ENCODE assay signal across 9 cellular contexts in genomic region chr2:201432551-201433388, GRCh38. TPM values are rescaled to one million over a fixed set of nuclear protein-coding genes. Genes with fewer than 3 reads are reported as not detected.
DNase-seq lines count a peak whose midpoint lies in the region; ATAC-seq and TF ChIP-seq lines count a peak whose summit lies in the region.
"Had no signal": no experiment of that assay in that cellular context is flagged by ENCODE, and none has a peak within 500 bp of the region (broad histone marks: within the 10 kb centered on the region; RNA-seq: fewer than 3 reads in every experiment).

No MANE protein-coding gene starts in this region.

- no peak for DNase-seq in CD4-positive, CD25-positive, alpha-beta regulatory T cell
- DNase-seq in PC-3 (no peak), dorsolateral prefrontal cortex (no peak), naive B cell (no peak), NCI-H187 (lab: John Stamatoyannopoulos, UW) (no peak), COLO668 (lab: John Stamatoyannopoulos, UW; ENCODE audit: unreplicated experiment) (no peak)
- DNase-seq: activated CD4-positive, alpha-beta T cell treated with anti-CD3 and anti-CD28 coated beads, Interleukin-2, amount 50 U/mL, for 48 hours had no signal

- H3K9me2 ChIP-seq in PC-3 (replicated peaks; ENCODE audit: low read length): no peaks in the 10 kb centered on the region

- H3K4me1 ChIP-seq in CD4-positive, CD25-positive, alpha-beta regulatory T cell (ENCODE audit: control insufficient read depth, insufficient read depth, low read length, poor library complexity, severe bottlenecking): peaks cover 28% of the 10 kb centered on the region
- peaks cover 17% of the 10 kb centered on the region for H3K4me1 ChIP-seq in PC-3 (ENCODE audit: insufficient read depth, low read length)

- intact Hi-C loops in PC-3 (cut with micrococcal nuclease): no loop called here
- intact Hi-C loops in dorsolateral prefrontal cortex (cut with DNase I): no loop called here

- peak overlapping the region; percentile 71 for H3K4me3 ChIP-seq in CD4-positive, CD25-positive, alpha-beta regulatory T cell (ENCODE audit: low read depth, low read length)
- 0 out of 2 replicates have a peak overlapping the region, but pooled peaks have one; percentile 2 for H3K4me3 ChIP-seq in PC-3 (ENCODE audit: low read length)
- no peak overlapping the region for H3K4me3 ChIP-seq in dorsolateral prefrontal cortex

- H3F3A ChIP-seq in PC-3 (ENCODE audit: low read length, unreplicated experiment): no peaks in the 10 kb centered on the region

- peaks cover 11% of the 10 kb centered on the region for H3K36me3 Mint-ChIP-seq in CD4-positive, CD25-positive, alpha-beta regulatory T cell
- peaks cover 0 to 10% of the 10 kb centered on the region in 2 donors for H3K36me3 Mint-ChIP-seq in naive B cell

- POLR2A ChIA-PET in PC-3 (lab: Charles Lee; ENCODE audit: unreplicated experiment): interaction anchor here (0.5 to 0.6 kb wide), 2 partner anchors 19 to 666 kb away, joined by 4 to 14 read pairs; partner anchors contain the start of genes STRADB and TRAK2

- peak overlapping the region; percentile 86 to 94 (median 89) for H3K27ac Mint-ChIP-seq in CD4-positive, CD25-positive, alpha-beta regulatory T cell
- peak overlapping the region in 4 of 6 donors; percentile 9 to 76 (median 52) for H3K27ac Mint-ChIP-seq in naive B cell

- H3K9ac ChIP-seq in PC-3 (ENCODE audit: low read length): peak overlapping the region; percentile 28

- CTCF ChIA-PET in PC-3 (lab: Charles Lee): no interaction called here

- peak overlapping the region; percentile 45 for H3K4me2 ChIP-seq in PC-3 (ENCODE audit: low read length)

- no peaks in the 10 kb centered on the region for H3K27me3 Mint-ChIP-seq in CD4-positive, CD25-positive, alpha-beta regulatory T cell
- H3K27me3 Mint-ChIP-seq in naive B cell: no peaks in the 10 kb centered on the region

- H2AFZ ChIP-seq in PC-3 (ENCODE audit: low read length): peak overlapping the region; percentile 5

- peak overlapping the region; percentile 24 to 79 (median 70) for H3K4me3 Mint-ChIP-seq in CD4-positive, CD25-positive, alpha-beta regulatory T cell
- H3K4me3 Mint-ChIP-seq in naive B cell: peak overlapping the region in 4 of 8 donors; percentile 6 to 73 (median 32)

- no TSS peak for BruUV-seq in PC-3 (replicated peaks; lab: Mats Ljungman, UMichigan)

- ATAC-seq in CD4-positive, CD25-positive, alpha-beta regulatory T cell (ENCODE audit: low read depth in 2 of 2): no peak
- peak; percentile 25; the same call in 1 of the 2 replicates for ATAC-seq in PC-3
- ATAC-seq in naive B cell (ENCODE audit: low read depth in 2 of 2): no peak
- no peak for ATAC-seq in GM21723 (IDR thresholded peaks at IDR 0.05; ENCODE audit: unreplicated experiment)
- no peak for ATAC-seq in GM18498 (IDR thresholded peaks at IDR 0.05; ENCODE audit: unreplicated experiment)

- H4K20me1 ChIP-seq in PC-3 (ENCODE audit: low read length): no peaks in the 10 kb centered on the region

- TF ChIP-seq CTCF in PC-3 (conservative IDR thresholded peaks at IDR 0.05; ENCODE audit: low read depth, low read length): no peak
- TF ChIP-seq CTCF in dorsolateral prefrontal cortex (IDR thresholded peaks at IDR 0.05 in 54 of 56, conservative IDR thresholded peaks at IDR 0.05 in 2 of 56; ENCODE audit: low read depth in 1 of 56, partially characterized antibody in 56 of 56): no peak

- peaks cover 37 to 80% (median 55%) of the 10 kb centered on the region in 4 donors for H3K4me1 Mint-ChIP-seq in CD4-positive, CD25-positive, alpha-beta regulatory T cell
- H3K4me1 Mint-ChIP-seq in naive B cell: peaks cover 36 to 56% (median 55%) of the 10 kb centered on the region in 3 donors

- H3K79me2 ChIP-seq in PC-3 (ENCODE audit: low read length): peaks cover 17% of the 10 kb centered on the region

- no peaks in the 10 kb centered on the region for H3K27me3 ChIP-seq in CD4-positive, CD25-positive, alpha-beta regulatory T cell (ENCODE audit: control insufficient read depth, insufficient read depth, low read length)
- H3K27me3 ChIP-seq in PC-3 (ENCODE audit: low read length): no peaks in the 10 kb centered on the region
- no peaks in the 10 kb centered on the region for H3K27me3 ChIP-seq in dorsolateral prefrontal cortex

- H3K9me3 Mint-ChIP-seq in CD4-positive, CD25-positive, alpha-beta regulatory T cell: peaks cover 0 to 4% (median 0%) of the 10 kb centered on the region in 7 donors
- H3K9me3 Mint-ChIP-seq in naive B cell: peaks cover 0 to 3% (median 0%) of the 10 kb centered on the region in 7 donors

- H3K36me3 ChIP-seq in CD4-positive, CD25-positive, alpha-beta regulatory T cell (ENCODE audit: control insufficient read depth, insufficient read depth, low read length): peaks cover 2% of the 10 kb centered on the region
- H3K36me3 ChIP-seq in PC-3 (ENCODE audit: low read depth, low read length): peaks cover 3% of the 10 kb centered on the region

- no peaks in the 10 kb centered on the region for H3K9me3 ChIP-seq in CD4-positive, CD25-positive, alpha-beta regulatory T cell (ENCODE audit: control insufficient read depth in 2 of 2, low read length in 2 of 2)
- no peaks in the 10 kb centered on the region for H3K9me3 ChIP-seq in PC-3 (ENCODE audit: low read length)

- peak overlapping the region; percentile 71 for H3K27ac ChIP-seq in CD4-positive, CD25-positive, alpha-beta regulatory T cell (ENCODE audit: insufficient read depth, low read length, poor library complexity, severe bottlenecking)
- H3K27ac ChIP-seq in PC-3 (ENCODE audit: low read length) (peak overlapping the region; percentile 78), dorsolateral prefrontal cortex (peak overlapping the region in 43 of 59 donors; percentile 0 to 70 (median 45))

RNA-seq across cellular contexts. Expression of gene TRAK2, which starts 18.5 kb away (rescaled TPM):
- total RNA-seq in CD4-positive, CD25-positive, alpha-beta regulatory T cell: 66.5 TPM
- 10 to 100 TPM; 53.0 to 65.2 (median 56.8) TPM for polyA plus RNA-seq in CD4-positive, CD25-positive, alpha-beta regulatory T cell
- 9.4 and 10.1 TPM in 2 replicates for total RNA-seq in PC-3 (2014; rRNA removed)
- total RNA-seq in dorsolateral prefrontal cortex: 100 to 1,000 TPM in 3 of 120 experiments, 10 to 100 TPM in 117; 52.3 to 113 (median 69.5) TPM
- polyA plus RNA-seq in naive B cell (ENCODE audit: low read depth in 6 of 6): 100 to 1,000 TPM in 1 of 6 donors, 10 to 100 TPM in 5; 39.8 to 131 (median 61.4) TPM

RNA-seq across cellular contexts. Expression of gene STRADB, which starts 18.8 kb away (rescaled TPM):
- 11.0 TPM for total RNA-seq in CD4-positive, CD25-positive, alpha-beta regulatory T cell
- 10 to 100 TPM; 34.2 to 44.2 (median 35.6) TPM for polyA plus RNA-seq in CD4-positive, CD25-positive, alpha-beta regulatory T cell
- 27.8 and 28.9 TPM in 2 replicates for total RNA-seq in PC-3 (2014; rRNA removed)
- total RNA-seq in dorsolateral prefrontal cortex: 10 to 100 TPM; 22.7 to 49.9 (median 33.9) TPM
- 100 to 1,000 TPM in 4 of 6 donors, 10 to 100 TPM in 2; 84.8 to 200 (median 124) TPM for polyA plus RNA-seq in naive B cell (ENCODE audit: low read depth in 6 of 6)

Comparison
In these comparisons a context has a peak if more than half of its experiments do, and no peak if none do; other contexts are left out.
1. H3K4me3 ChIP-seq: peak in CD4-positive, CD25-positive, alpha-beta regulatory T cell (single experiment) and PC-3 (single experiment); none in dorsolateral prefrontal cortex (0 of 59).
2. Peak in every context shown above with its lines, with median percentiles within 50 percentile points of each other: H3K27ac ChIP-seq.